Comparison of ENCODE assay signal across 10 cellular contexts in the genomic region with DNA sequence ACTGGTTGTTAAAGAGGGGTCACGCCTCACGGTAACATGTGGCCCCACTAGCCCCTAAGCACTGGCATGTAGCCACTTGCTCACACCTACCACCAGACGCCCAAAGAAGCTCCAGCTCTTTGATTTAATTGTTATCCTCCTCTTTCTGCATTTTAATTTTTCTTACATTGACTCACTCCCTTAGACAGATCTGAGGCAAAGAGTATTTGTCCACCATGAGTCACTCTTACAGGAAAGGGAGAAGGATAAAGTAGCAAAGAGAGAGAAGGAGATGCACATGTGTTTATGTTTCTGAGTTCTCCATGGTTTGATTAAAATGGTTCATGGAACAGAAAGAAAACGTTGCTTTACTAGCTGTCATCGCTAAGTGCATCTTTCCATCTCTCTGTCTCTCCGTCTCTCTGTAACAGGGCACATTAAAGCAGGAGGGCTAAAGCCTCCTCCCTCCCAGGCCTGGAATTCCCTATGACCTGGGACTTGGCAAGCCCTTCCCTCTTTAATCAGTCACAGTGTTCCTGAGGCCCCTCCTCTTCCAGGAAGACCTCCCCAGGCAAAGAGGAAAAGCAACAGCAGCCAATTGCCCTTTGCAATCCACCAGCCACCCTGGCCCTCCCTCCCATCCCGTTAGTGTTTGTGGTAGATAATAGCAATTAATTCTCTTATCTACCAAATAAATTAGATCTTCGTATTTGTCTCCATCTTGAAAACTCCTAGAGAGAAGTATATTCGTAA.
DNase-seq lines count a peak whose midpoint lies in the region; ATAC-seq and TF ChIP-seq lines count a peak whose summit lies in the region.
"Had no signal": no experiment of that assay in that cellular context is flagged by ENCODE, and none has a peak within 500 bp of the region (broad histone marks: within the 10 kb centered on the region; RNA-seq: fewer than 3 reads in every experiment).

No MANE protein-coding gene starts in this region.

- H3K4me1 ChIP-seq in BE2C, result peaks cover 17% of the 10 kb centered on the region
- H3K4me1 ChIP-seq in RWPE2 (ENCODE audit: insufficient read depth, poor library complexity, severe bottlenecking), result peaks cover 8% of the 10 kb centered on the region
- peaks cover 0 to 9% (median 3%) of the 10 kb centered on the region in 4 donors for H3K4me1 ChIP-seq in right lobe of liver
- H3K4me1 ChIP-seq: parathyroid adenoma had no signal

- intact Hi-C loops in right lobe of liver (cut with DNase I), result no loop called here

- TF ChIP-seq CTCF in BE2C (IDR thresholded peaks at IDR 0.05; ENCODE audit: low read depth, low read length) (no peak), RWPE2 (IDR thresholded peaks at IDR 0.05; ENCODE audit: poor library complexity, severe bottlenecking) (no peak), right lobe of liver (IDR thresholded peaks at IDR 0.05) (no peak)

- no peak overlapping the region for H3K27ac ChIP-seq in RWPE2 (ENCODE audit: poor library complexity, severe bottlenecking)
- peak overlapping the region in 1 of 3 donors; percentile 36 for H3K27ac ChIP-seq in right lobe of liver
- H3K27ac ChIP-seq: parathyroid adenoma had no signal

- peak; percentile 85 for DNase-seq in BE2C
- no peak for DNase-seq in RWPE2 (ENCODE audit: low spot score)
- peak; percentile 6 for DNase-seq in fibroblast of gingiva (ENCODE audit: low read depth)
- peak; percentile 57 to 76 (median 67) for DNase-seq in right lobe of liver
- DNase-seq in OCI-M1 (lab: John Stamatoyannopoulos, UW), result no peak
- no peak for DNase-seq in NCI-H748 treated with DMSO at 0.1 percent for 48 hours (lab: John Stamatoyannopoulos, UW)
- no peak for DNase-seq in DMS79 (lab: John Stamatoyannopoulos, UW)
- DNase-seq: Kasumi-1 had no signal

- 34% methylated on average over 9 of the region's 9 CpGs for WGBS in right lobe of liver (ENCODE audit: insufficient coverage, low coverage, low lambda C conversion rate, missing lambda C conversion rate)

- ATAC-seq in RWPE2 (ENCODE audit: low read depth), result peak; percentile 87
- peak; percentile 96 to 99 (median 98) for ATAC-seq in right lobe of liver
- no peak for ATAC-seq in GM18867 (IDR thresholded peaks at IDR 0.05; ENCODE audit: unreplicated experiment)

- H3K4me3 ChIP-seq in BE2C (ENCODE audit: low read depth, low read length) (peak overlapping the region; percentile 25), RWPE2 (ENCODE audit: severe bottlenecking) (no peak overlapping the region), right lobe of liver (no peak overlapping the region)

- no peaks in the 10 kb centered on the region for H3K36me3 ChIP-seq in BE2C
- H3K36me3 ChIP-seq in RWPE2 (ENCODE audit: low read depth), result no peaks in the 10 kb centered on the region
- H3K36me3 ChIP-seq in right lobe of liver, result no peaks in the 10 kb centered on the region

- H3K9me3 ChIP-seq in BE2C (no peaks in the 10 kb centered on the region; the same call in 1 of the 2 replicates), RWPE2 (ENCODE audit: severe bottlenecking) (no peaks in the 10 kb centered on the region), right lobe of liver (no peaks in the 10 kb centered on the region)

- no peaks in the 10 kb centered on the region for H3K27me3 ChIP-seq in BE2C
- no peaks in the 10 kb centered on the region for H3K27me3 ChIP-seq in RWPE2 (ENCODE audit: insufficient read depth, poor library complexity, severe bottlenecking)
- H3K27me3 ChIP-seq in right lobe of liver, result no peaks in the 10 kb centered on the region

- peak; percentile 33 for TF ChIP-seq POLR2A in right lobe of liver (IDR thresholded peaks at IDR 0.05)

Comparison
In these comparisons a context has a peak if more than half of its experiments do, and no peak if none do; other contexts are left out.
1. DNase-seq: peak in BE2C (single experiment), fibroblast of gingiva (single experiment) and right lobe of liver (3 of 3); none in RWPE2 (single experiment), OCI-M1 (single experiment), NCI-H748 treated with DMSO at 0.1 percent for 48 hours (single experiment) and DMS79 (single experiment).